Comparison of ENCODE assay signal across 1 cellular context in genomic region chr17:41402161-41402560, GRCh38.
TF ChIP-seq lines count a peak whose summit lies in the region.

No MANE protein-coding gene starts in this region.

TF ChIP-seq in IMR-90, 13 proteins besides CTCF, POLR2A, EP300 and RAD21:
- TF ChIP-seq MXI1 (IDR thresholded peaks at IDR 0.05; ENCODE audit: borderline replicate concordance, low read depth, low read length) (no peak), RFX5 (IDR thresholded peaks at IDR 0.05; ENCODE audit: low read depth, low read length) (no peak), FOS (IDR thresholded peaks at IDR 0.05; ENCODE audit: low read depth, low read length) (no peak), USF2 (IDR thresholded peaks at IDR 0.05; ENCODE audit: low read depth, low read length) (no peak), SMC3 (IDR thresholded peaks at IDR 0.05; ENCODE audit: low read depth, low read length) (no peak)
